In genomic region chr18:3966246-3966984, GRCh38 we compare ENCODE assay signal across 13 cellular contexts.
DNase-seq lines count a peak whose midpoint lies in the region; ATAC-seq and TF ChIP-seq lines count a peak whose summit lies in the region.
"Had no signal": no experiment of that assay in that cellular context is flagged by ENCODE, and none has a peak within 500 bp of the region (broad histone marks: within the 10 kb centered on the region; RNA-seq: fewer than 3 reads in every experiment).

No MANE protein-coding gene starts in this region.

- H3K4me1 ChIP-seq in heart left ventricle, result peaks cover 0 to 15% (median 3%) of the 10 kb centered on the region in 12 donors
- H3K4me1 ChIP-seq in aorta (ENCODE audit: control insufficient read depth in 1 of 2, insufficient read depth in 2 of 2, low read length in 2 of 2), result peaks cover 6 to 9% of the 10 kb centered on the region in 2 donors

- DNase-seq in heart left ventricle (no peak), left ventricle myocardium superior (no peak), NCI-H2171 (lab: John Stamatoyannopoulos, UW) (peak; percentile 33), fibroblast of mammary gland (ENCODE audit: low read depth) (peak; percentile 10), aorta (no peak), hepatic stellate cell (ENCODE audit: low spot score) (no peak)
- DNase-seq in stimulated activated naive CD8-positive, alpha-beta T cell treated with anti-CD3 and anti-CD28 coated beads, Interleukin-15, Interleukin-2, amounts not matched to agents 100 U/mL and 50 U/mL, for 24 hours, result no peak
- no peak for DNase-seq in activated CD8-positive, alpha-beta memory T cell treated with anti-CD3 and anti-CD28 coated beads, Interleukin-2, amount 50 U/mL, for 48 hours
- DNase-seq: activated CD8-positive, alpha-beta T cell treated with anti-CD3 and anti-CD28 coated beads, Interleukin-2, amount 10 ng/mL, durations not matched to agents 7 days and 5 days; immature natural killer cell; NCI-H1092 treated with DMSO at 0.1 percent for 48 hours; nucleus accumbens had no signal

- intact Hi-C loops in heart left ventricle (cut with DNase I) (loop anchor here in 3 of 10 donors (5.0 to 10.0 kb wide), 3 partner anchors 44 to 92 kb away; no protein-coding TSS in a partner anchor), left ventricle myocardium superior (cut with micrococcal nuclease) (no loop called here), aorta (cut with DNase I) (loop anchor here (2.0 to 5.0 kb wide), 2 partner anchors 54 kb away; no protein-coding TSS in a partner anchor)

- TF ChIP-seq CTCF in heart left ventricle (IDR thresholded peaks at IDR 0.05), result no peak
- TF ChIP-seq CTCF in fibroblast of mammary gland (conservative IDR thresholded peaks at IDR 0.05; ENCODE audit: control insufficient read depth, insufficient read depth, low read depth, low read length), result no peak

- H3K9me3 ChIP-seq in heart left ventricle (no peaks in the 10 kb centered on the region), aorta (ENCODE audit: control insufficient read depth, low read length) (no peaks in the 10 kb centered on the region)

- H3K4me3 ChIP-seq in heart left ventricle, result no peak overlapping the region
- no peak overlapping the region for H3K4me3 ChIP-seq in fibroblast of mammary gland (ENCODE audit: control insufficient read depth, low read depth, low read length)
- no peak overlapping the region for H3K4me3 ChIP-seq in aorta (ENCODE audit: low read length in 2 of 2)
- H3K4me3 ChIP-seq: skin epidermis had no signal

- peak overlapping the region in 9 of 12 donors; percentile 4 to 85 (median 68) for H3K27ac ChIP-seq in heart left ventricle
- peak overlapping the region; percentile 67 for H3K27ac ChIP-seq in aorta (ENCODE audit: low read depth in 1 of 2, low read length in 2 of 2)
- H3K27ac ChIP-seq: skin epidermis had no signal

- ATAC-seq in heart left ventricle (peak in 1 of 4 donors; percentile 32), left ventricle myocardium superior (no peak), aorta (ENCODE audit: low FRiP score) (no peak)
- ATAC-seq in stimulated activated naive CD8-positive, alpha-beta T cell treated with anti-CD3 and anti-CD28 coated beads, Interleukin-15, Interleukin-2, amounts not matched to agents 100 U/mL and 50 U/mL, for 24 hours, result no peak
- ATAC-seq: activated CD8-positive, alpha-beta T cell treated with anti-CD3 and anti-CD28 coated beads, Interleukin-2, amount 10 ng/mL, durations not matched to agents 7 days and 5 days had no signal

- 46 to 52% (median 51%) methylated on average over 6 of the region's 6 CpGs for WGBS in heart left ventricle, 4 donors
- 44 to 49% methylated on average over 6 of the region's 6 CpGs for WGBS in aorta, 2 donors

- H3K36me3 ChIP-seq in heart left ventricle (no peaks in the 10 kb centered on the region), aorta (ENCODE audit: control insufficient read depth in 1 of 2, insufficient read depth in 2 of 2, low read length in 1 of 2) (no peaks in the 10 kb centered on the region)

- H3K27me3 ChIP-seq in heart left ventricle (no peaks in the 10 kb centered on the region), aorta (ENCODE audit: control insufficient read depth in 1 of 2, insufficient read depth in 2 of 2, low read length in 1 of 2) (no peaks in the 10 kb centered on the region)

- TF ChIP-seq POLR2A in heart left ventricle (IDR thresholded peaks at IDR 0.05), result no peak

Comparison
In these comparisons a context has a peak if more than half of its experiments do, and no peak if none do; other contexts are left out.
1. DNase-seq: peak in NCI-H2171 (single experiment) and fibroblast of mammary gland (single experiment); none in heart left ventricle (0 of 5), left ventricle myocardium superior (single experiment), aorta (0 of 2), stimulated activated naive CD8-positive, alpha-beta T cell treated with anti-CD3 and anti-CD28 coated beads, Interleukin-15, Interleukin-2, amounts not matched to agents 100 U/mL and 50 U/mL, for 24 hours (single experiment), hepatic stellate cell (single experiment) and activated CD8-positive, alpha-beta memory T cell treated with anti-CD3 and anti-CD28 coated beads, Interleukin-2, amount 50 U/mL, for 48 hours (single experiment).